ENCODE assay signal across 22 cellular contexts in genomic region chr9:7166074-7166473, GRCh38.
DNase-seq lines count a peak whose midpoint lies in the region; ATAC-seq and TF ChIP-seq lines count a peak whose summit lies in the region.
"Had no signal": no experiment of that assay in that cellular context is flagged by ENCODE, and none has a peak within 500 bp of the region (broad histone marks: within the 10 kb centered on the region; RNA-seq: fewer than 3 reads in every experiment).

No MANE protein-coding gene starts in this region.

- in situ Hi-C loops in transverse colon (cut with MboI; ENCODE audit: low pct_ligation_motif_present in 1 of 4, low pct_unique_long_range_greater_than_20kb in 1 of 4, low sequenced_read_pairs in 3 of 4) = no loop called here

- TF ChIP-seq POLR2A in heart left ventricle (IDR thresholded peaks at IDR 0.05) (no peak), erythroblast (IDR thresholded peaks at IDR 0.05; ENCODE audit: low read length) (no peak), transverse colon (IDR thresholded peaks at IDR 0.05) (no peak)

- H3K36me3 Mint-ChIP-seq in natural killer cell treated with Interleukin-12 subunit alpha and Interleukin-12 subunit beta and Interleukin-15 and Interleukin-18, amount 100 ng/mL, for 72 hours = peaks cover 10% of the 10 kb centered on the region
- peaks cover 25% of the 10 kb centered on the region for H3K36me3 Mint-ChIP-seq in T-helper 2 cell treated with Interferon-gamma antibody and Interleukin-4, amounts not matched to agents 5 μg/mL and 100 μg/mL, for 36 hours (ENCODE audit: low read depth)
- peaks cover 31% of the 10 kb centered on the region for H3K36me3 Mint-ChIP-seq in activated T-helper 2 cell treated with anti-CD3 and anti-CD28 coated beads, Interferon-gamma antibody, Interleukin-2, Interleukin-4, amounts not matched to agents 10 μg/mL and 5 μg/mL and 100 μg/mL, durations not matched to agents 14 hours and 24 hours and 36 hours (ENCODE audit: low read depth)

- H3K27me3 ChIP-seq in cardiac muscle cell (no peaks in the 10 kb centered on the region), heart left ventricle (no peaks in the 10 kb centered on the region), transverse colon (no peaks in the 10 kb centered on the region)
- H3K27me3 ChIP-seq: BE2C; BLaER1 treated with 17β-estradiol and CSF1 and Interleukin-3, amounts not matched to agents 10 nM and 100 nM had no signal

- H3K4me1 ChIP-seq in cardiac muscle cell (ENCODE audit: low read depth) = peaks cover 63% of the 10 kb centered on the region
- H3K4me1 ChIP-seq in heart left ventricle = peaks cover 0 to 17% (median 0%) of the 10 kb centered on the region in 12 donors
- H3K4me1 ChIP-seq in transverse colon = peaks cover 0 to 16% (median 0%) of the 10 kb centered on the region in 4 donors
- H3K4me1 ChIP-seq: A549; BE2C; BLaER1 treated with 17β-estradiol and CSF1 and Interleukin-3, amounts not matched to agents 10 nM and 100 nM had no signal

- no peaks in the 10 kb centered on the region for H3K27me3 Mint-ChIP-seq in natural killer cell treated with Interleukin-12 subunit alpha and Interleukin-12 subunit beta and Interleukin-15 and Interleukin-18, amount 100 ng/mL, for 72 hours
- H3K27me3 Mint-ChIP-seq in T-helper 2 cell treated with Interferon-gamma antibody and Interleukin-4, amounts not matched to agents 5 μg/mL and 100 μg/mL, for 36 hours (ENCODE audit: low read depth) = no peaks in the 10 kb centered on the region
- H3K27me3 Mint-ChIP-seq in activated T-helper 2 cell treated with anti-CD3 and anti-CD28 coated beads, Interferon-gamma antibody, Interleukin-2, Interleukin-4, amounts not matched to agents 10 μg/mL and 5 μg/mL and 100 μg/mL, durations not matched to agents 14 hours and 24 hours and 36 hours (ENCODE audit: low read depth) = no peaks in the 10 kb centered on the region
- H3K27me3 Mint-ChIP-seq: CD4-positive, alpha-beta T cell; CD8-positive, alpha-beta memory T cell had no signal

- H3K36me3 ChIP-seq in cardiac muscle cell (no peaks in the 10 kb centered on the region), heart left ventricle (peaks cover 0 to 49% (median 12%) of the 10 kb centered on the region in 9 donors), transverse colon (peaks cover 0 to 11% (median 0%) of the 10 kb centered on the region in 4 donors)
- H3K36me3 ChIP-seq: BE2C had no signal

- peaks cover 0 to 5% of the 10 kb centered on the region in 2 donors for H3K4me1 Mint-ChIP-seq in natural killer cell treated with Interleukin-12 subunit alpha and Interleukin-12 subunit beta and Interleukin-15 and Interleukin-18, amount 100 ng/mL, for 72 hours (ENCODE audit: low read depth in 2 of 2)
- peaks cover 5% of the 10 kb centered on the region for H3K4me1 Mint-ChIP-seq in T-helper 2 cell treated with Interferon-gamma antibody and Interleukin-4, amounts not matched to agents 5 μg/mL and 100 μg/mL, for 36 hours (ENCODE audit: low read depth)
- H3K4me1 Mint-ChIP-seq in activated T-helper 2 cell treated with anti-CD3 and anti-CD28 coated beads, Interferon-gamma antibody, Interleukin-2, Interleukin-4, amounts not matched to agents 10 μg/mL and 5 μg/mL and 100 μg/mL, durations not matched to agents 14 hours and 24 hours and 36 hours (ENCODE audit: low read depth) = no peaks in the 10 kb centered on the region
- H3K4me1 Mint-ChIP-seq: CD14-positive monocyte had no signal

- H3K9me3 ChIP-seq in cardiac muscle cell (ENCODE audit: low read depth) (no peaks in the 10 kb centered on the region), heart left ventricle (no peaks in the 10 kb centered on the region), transverse colon (no peaks in the 10 kb centered on the region)
- H3K9me3 ChIP-seq: A549; BE2C; BLaER1 treated with 17β-estradiol and CSF1 and Interleukin-3, amounts not matched to agents 10 nM and 100 nM had no signal

- DNase-seq in cardiac muscle cell (ENCODE audit: low read depth in 1 of 2, low spot score in 1 of 2) = no peak
- DNase-seq in heart left ventricle = no peak
- DNase-seq in amniotic epithelial cell (ENCODE audit: low read depth) = peak; percentile 21
- peak; percentile 63 to 88 for DNase-seq in erythroblast (lab: John Stamatoyannopoulos, UW)
- no peak for DNase-seq in transverse colon
- no peak for DNase-seq in natural killer cell treated with Interleukin-12 subunit alpha and Interleukin-12 subunit beta and Interleukin-15 and Interleukin-18, amount 100 ng/mL, for 72 hours (ENCODE audit: low spot score)
- DNase-seq in T-helper 2 cell treated with Interferon-gamma antibody and Interleukin-4, amounts not matched to agents 5 μg/mL and 100 μg/mL, for 36 hours (ENCODE audit: low spot score) = no peak
- DNase-seq in activated T-helper 2 cell treated with anti-CD3 and anti-CD28 coated beads, Interferon-gamma antibody, Interleukin-2, Interleukin-4, amounts not matched to agents 10 μg/mL and 5 μg/mL and 100 μg/mL, durations not matched to agents 14 hours and 24 hours and 36 hours (ENCODE audit: low spot score) = no peak
- DNase-seq: 8988T; ACHN; AML-193; BE2C; CD4-positive, alpha-beta T cell; CD8-positive, alpha-beta memory T cell; DMS 273 treated with DMSO at 0.1 percent for 48 hours; DND-41; GM23248; H7; HCEC 1CT had no signal

- H3K4me3 ChIP-seq in cardiac muscle cell (no peak overlapping the region), heart left ventricle (no peak overlapping the region), transverse colon (no peak overlapping the region)
- H3K4me3 ChIP-seq: A549; BLaER1 treated with 17β-estradiol and CSF1 and Interleukin-3, amounts not matched to agents 10 nM and 100 nM; GM23248 had no signal

- intact Hi-C loops in heart left ventricle (cut with DNase I) = no loop called here
- intact Hi-C loops in transverse colon (cut with DNase I; ENCODE audit: low total_unique reads) = no loop called here
- intact Hi-C loops in activated T-helper 2 cell treated with anti-CD3 and anti-CD28 coated beads, Interferon-gamma antibody, Interleukin-2, Interleukin-4, amounts not matched to agents 10 μg/mL and 5 μg/mL and 100 μg/mL, durations not matched to agents 14 hours and 24 hours and 36 hours (cut with micrococcal nuclease) = no loop called here

- no peak overlapping the region for H3K4me3 Mint-ChIP-seq in natural killer cell treated with Interleukin-12 subunit alpha and Interleukin-12 subunit beta and Interleukin-15 and Interleukin-18, amount 100 ng/mL, for 72 hours
- H3K4me3 Mint-ChIP-seq in T-helper 2 cell treated with Interferon-gamma antibody and Interleukin-4, amounts not matched to agents 5 μg/mL and 100 μg/mL, for 36 hours = no peak overlapping the region
- no peak overlapping the region for H3K4me3 Mint-ChIP-seq in activated T-helper 2 cell treated with anti-CD3 and anti-CD28 coated beads, Interferon-gamma antibody, Interleukin-2, Interleukin-4, amounts not matched to agents 10 μg/mL and 5 μg/mL and 100 μg/mL, durations not matched to agents 14 hours and 24 hours and 36 hours (ENCODE audit: low read depth)
- H3K4me3 Mint-ChIP-seq: CD14-positive monocyte; CD4-positive, alpha-beta T cell; CD8-positive, alpha-beta memory T cell had no signal

- TF ChIP-seq EP300 in transverse colon (IDR thresholded peaks at IDR 0.05; ENCODE audit: low read depth) = no peak

- 90 to 95% (median 94%) methylated on average over 1 of the region's 1 CpG for WGBS in heart left ventricle, 4 donors
- WGBS in transverse colon (ENCODE audit: low coverage in 1 of 2), 2 donors = 77 to 88% methylated on average over 1 of the region's 1 CpG

- no peak for ATAC-seq in heart left ventricle
- ATAC-seq in natural killer cell treated with Interleukin-12 subunit alpha and Interleukin-12 subunit beta and Interleukin-15 and Interleukin-18, amount 100 ng/mL, for 72 hours = no peak
- ATAC-seq: A549 had no signal

- no peaks in the 10 kb centered on the region for H3K9me3 Mint-ChIP-seq in natural killer cell treated with Interleukin-12 subunit alpha and Interleukin-12 subunit beta and Interleukin-15 and Interleukin-18, amount 100 ng/mL, for 72 hours
- H3K9me3 Mint-ChIP-seq in T-helper 2 cell treated with Interferon-gamma antibody and Interleukin-4, amounts not matched to agents 5 μg/mL and 100 μg/mL, for 36 hours = no peaks in the 10 kb centered on the region
- H3K9me3 Mint-ChIP-seq in activated T-helper 2 cell treated with anti-CD3 and anti-CD28 coated beads, Interferon-gamma antibody, Interleukin-2, Interleukin-4, amounts not matched to agents 10 μg/mL and 5 μg/mL and 100 μg/mL, durations not matched to agents 14 hours and 24 hours and 36 hours = no peaks in the 10 kb centered on the region
- H3K9me3 Mint-ChIP-seq: CD14-positive monocyte; CD4-positive, alpha-beta T cell; CD8-positive, alpha-beta memory T cell had no signal

- H3K27ac Mint-ChIP-seq in natural killer cell treated with Interleukin-12 subunit alpha and Interleukin-12 subunit beta and Interleukin-15 and Interleukin-18, amount 100 ng/mL, for 72 hours = no peak overlapping the region
- no peak overlapping the region for H3K27ac Mint-ChIP-seq in T-helper 2 cell treated with Interferon-gamma antibody and Interleukin-4, amounts not matched to agents 5 μg/mL and 100 μg/mL, for 36 hours
- H3K27ac Mint-ChIP-seq in activated T-helper 2 cell treated with anti-CD3 and anti-CD28 coated beads, Interferon-gamma antibody, Interleukin-2, Interleukin-4, amounts not matched to agents 10 μg/mL and 5 μg/mL and 100 μg/mL, durations not matched to agents 14 hours and 24 hours and 36 hours = no peak overlapping the region
- H3K27ac Mint-ChIP-seq: CD14-positive monocyte; CD4-positive, alpha-beta T cell had no signal

- TF ChIP-seq CTCF in cardiac muscle cell (IDR thresholded peaks at IDR 0.05; ENCODE audit: low read depth, low read length) = no peak
- no peak for TF ChIP-seq CTCF in heart left ventricle (IDR thresholded peaks at IDR 0.05)
- TF ChIP-seq CTCF in transverse colon (IDR thresholded peaks at IDR 0.05) = no peak

- H3K27ac ChIP-seq in cardiac muscle cell (peak overlapping the region; percentile 79), heart left ventricle (no peak overlapping the region), transverse colon (peak overlapping the region in 3 of 4 donors; percentile 43 to 65 (median 64))
- H3K27ac ChIP-seq: A549; BLaER1 treated with 17β-estradiol and CSF1 and Interleukin-3, amounts not matched to agents 10 nM and 100 nM; GM23248 had no signal

Comparison
In these comparisons a context has a peak if more than half of its experiments do, and no peak if none do; other contexts are left out.
1. H3K27ac ChIP-seq: peak in cardiac muscle cell (single experiment) and transverse colon (3 of 4); none in heart left ventricle (0 of 12).
2. DNase-seq: peak in amniotic epithelial cell (single experiment) and erythroblast (2 of 2); none in cardiac muscle cell (0 of 2), heart left ventricle (0 of 5), transverse colon (single experiment), natural killer cell treated with Interleukin-12 subunit alpha and Interleukin-12 subunit beta and Interleukin-15 and Interleukin-18, amount 100 ng/mL, for 72 hours (single experiment), T-helper 2 cell treated with Interferon-gamma antibody and Interleukin-4, amounts not matched to agents 5 μg/mL and 100 μg/mL, for 36 hours (single experiment) and activated T-helper 2 cell treated with anti-CD3 and anti-CD28 coated beads, Interferon-gamma antibody, Interleukin-2, Interleukin-4, amounts not matched to agents 10 μg/mL and 5 μg/mL and 100 μg/mL, durations not matched to agents 14 hours and 24 hours and 36 hours (single experiment).